Comparison of ENCODE assay signal across 1 cellular context in genomic region chr3:169581633-169582032, GRCh38.
TF ChIP-seq lines count a peak whose summit lies in the region.

No MANE protein-coding gene starts in this region.

TF ChIP-seq in GM23338, 12 proteins besides CTCF, POLR2A, EP300 and RAD21 (continued from another document):
- TF ChIP-seq ZNF462 (CRISPR knock-in tag; IDR thresholded peaks at IDR 0.05) (no peak), ETS1 (IDR thresholded peaks at IDR 0.05) (no peak), CREB1 (CRISPR knock-in tag; IDR thresholded peaks at IDR 0.05; ENCODE audit: low read depth) (no peak), EZH2phosphoT487 (IDR thresholded peaks at IDR 0.05; ENCODE audit: unreplicated experiment) (no peak), NANOG (IDR thresholded peaks at IDR 0.05; ENCODE audit: borderline replicate concordance) (no peak)
TF ChIP-seq in GM23338: peak in this region for 0.
